In genomic region chr1:67652800-67653199, GRCh38 we compare ENCODE assay signal across 10 cellular contexts. TPM values are rescaled to one million over a fixed set of nuclear protein-coding genes. Genes with fewer than 3 reads are reported as not detected.
DNase-seq lines count a peak whose midpoint lies in the region; FAIRE-seq and TF ChIP-seq lines count a peak whose summit lies in the region.
"Had no signal": no experiment of that assay in that cellular context is flagged by ENCODE, and none has a peak within 500 bp of the region (broad histone marks: within the 10 kb centered on the region; RNA-seq: fewer than 3 reads in every experiment).

No MANE protein-coding gene starts in this region.

- H3K36me3 ChIP-seq in MM.1S (replicated peaks; ENCODE audit: insufficient read depth, low read length) (no peaks in the 10 kb centered on the region), bronchial epithelial cell (ENCODE audit: control insufficient read depth, insufficient read depth, low read length) (no peaks in the 10 kb centered on the region), skeletal muscle tissue (ENCODE audit: control insufficient read depth in 3 of 3, insufficient read depth in 3 of 3, low read length in 3 of 3) (no peaks in the 10 kb centered on the region), thyroid gland (no peaks in the 10 kb centered on the region)
- H3K36me3 ChIP-seq: adrenal gland had no signal

- no peaks in the 10 kb centered on the region for H4K20me1 ChIP-seq in MM.1S (ENCODE audit: insufficient read depth, low read length)

- peak overlapping the region; percentile 12 for H2AFZ ChIP-seq in MM.1S (ENCODE audit: low read length)

- peak overlapping the region; percentile 30 for H3K9ac ChIP-seq in MM.1S (ENCODE audit: low read length)
- H3K9ac ChIP-seq in skeletal muscle tissue (ENCODE audit: low read depth in 1 of 3, low read length in 3 of 3): peak overlapping the region in 1 of 3 donors; percentile 47

- WGBS in thyroid gland, 2 donors: 83 to 88% methylated on average over 2 of the region's 2 CpGs

- no peaks in the 10 kb centered on the region for H3K79me2 ChIP-seq in MM.1S (ENCODE audit: low read length)

- H3K4me2 ChIP-seq in MM.1S (ENCODE audit: low read depth, low read length): peak overlapping the region; percentile 19

- H3F3A ChIP-seq in MM.1S (ENCODE audit: insufficient read depth, low read length): peaks cover 19% of the 10 kb centered on the region; the same call in 1 of the 2 replicates

- no peak for TF ChIP-seq POLR2A in thyroid gland (IDR thresholded peaks at IDR 0.05)

- H3K4me3 ChIP-seq in MM.1S (ENCODE audit: low read length) (peak overlapping the region; percentile 3; the same call in 1 of the 2 replicates), bronchial epithelial cell (ENCODE audit: low read depth, low read length) (no peak overlapping the region), skeletal muscle tissue (ENCODE audit: low read length in 3 of 3) (peak overlapping the region in 1 of 3 donors; percentile 18), thyroid gland (replicated peaks in 1 of 3) (no peak overlapping the region)
- H3K4me3 ChIP-seq: adrenal gland had no signal

- H3K4me1 ChIP-seq in MM.1S (ENCODE audit: low read length) (peaks cover 32% of the 10 kb centered on the region), skeletal muscle tissue (ENCODE audit: control insufficient read depth in 3 of 3, insufficient read depth in 3 of 3, low read length in 3 of 3) (peaks cover 0 to 9% (median 8%) of the 10 kb centered on the region in 3 donors), thyroid gland (no peaks in the 10 kb centered on the region)

- FAIRE-seq in bronchial epithelial cell (lab: Jason Lieb, UNC): peak; percentile 18

- H3K27me3 ChIP-seq in MM.1S (replicated peaks; ENCODE audit: insufficient read depth, low read length): no peaks in the 10 kb centered on the region
- H3K27me3 ChIP-seq in bronchial epithelial cell (ENCODE audit: control insufficient read depth, insufficient read depth, low read length): no peaks in the 10 kb centered on the region
- no peaks in the 10 kb centered on the region for H3K27me3 ChIP-seq in skeletal muscle tissue (ENCODE audit: control insufficient read depth in 3 of 3, insufficient read depth in 3 of 3, low read length in 3 of 3)
- H3K27me3 ChIP-seq in thyroid gland: no peaks in the 10 kb centered on the region
- H3K27me3 ChIP-seq: adrenal gland had no signal

- H3K9me3 ChIP-seq in MM.1S (replicated peaks; ENCODE audit: insufficient read depth, low read length) (no peaks in the 10 kb centered on the region), skeletal muscle tissue (ENCODE audit: control insufficient read depth in 3 of 3, low read length in 3 of 3) (no peaks in the 10 kb centered on the region), thyroid gland (no peaks in the 10 kb centered on the region)
- H3K9me3 ChIP-seq: adrenal gland had no signal

- TF ChIP-seq CTCF in MM.1S (IDR thresholded peaks at IDR 0.05; ENCODE audit: low read length) (no peak), bronchial epithelial cell (IDR thresholded peaks at IDR 0.05; ENCODE audit: insufficient read depth, low read length, severe bottlenecking) (no peak), thyroid gland (IDR thresholded peaks at IDR 0.05) (no peak)

- intact Hi-C loops in thyroid gland (cut with DNase I): no loop called here

- peak; percentile 23 for DNase-seq in NCI-H1436 (lab: John Stamatoyannopoulos, UW)
- DNase-seq in NCI-H1436 treated with DMSO at 0.1 percent for 48 hours (lab: John Stamatoyannopoulos, UW): no peak
- DNase-seq in MM.1S: peak; percentile 89
- DNase-seq in bronchial epithelial cell (ENCODE audit: low read depth): peak; percentile 94
- no peak for DNase-seq in HUDEP-2 (lab: John Stamatoyannopoulos, UW; ENCODE audit: unreplicated experiment in 76 of 76)
- no peak for DNase-seq in NCI-H1105 (lab: John Stamatoyannopoulos, UW)
- no peak for DNase-seq in thyroid gland
- DNase-seq: GOT3 had no signal

- H3K27ac ChIP-seq in MM.1S (ENCODE audit: low read length) (peak overlapping the region; percentile 82), skeletal muscle tissue (ENCODE audit: low read depth, low read length) (peak overlapping the region; percentile 92), thyroid gland (no peak overlapping the region)
- H3K27ac ChIP-seq: adrenal gland had no signal

- H3K9me2 ChIP-seq in MM.1S (replicated peaks; ENCODE audit: insufficient read depth, low read length): no peaks in the 10 kb centered on the region

RNA-seq across cellular contexts. Expression of gene GADD45A, which starts 32.2 kb away (rescaled TPM):
- total RNA-seq in bronchial epithelial cell: 107 and 146 TPM in 2 replicates
- 11.0 TPM for total RNA-seq in skeletal muscle tissue
- total RNA-seq in thyroid gland: 10 to 100 TPM; 27.2 to 95.5 (median 62.9) TPM

Comparison
In these comparisons a context has a peak if more than half of its experiments do, and no peak if none do; other contexts are left out.
1. DNase-seq: peak in NCI-H1436 (single experiment), MM.1S (single experiment) and bronchial epithelial cell (single experiment); none in NCI-H1436 treated with DMSO at 0.1 percent for 48 hours (single experiment), HUDEP-2 (0 of 76), NCI-H1105 (single experiment) and thyroid gland (0 of 2).
2. H3K27ac ChIP-seq: peak in MM.1S (single experiment) and skeletal muscle tissue (single experiment); none in thyroid gland (0 of 3).